34 cellular contexts compared by ENCODE assay signal in genomic region chr13:26810095-26810494, GRCh38. TPM values are rescaled to one million over a fixed set of nuclear protein-coding genes. Genes with fewer than 3 reads are reported as not detected.
"Had no signal": no experiment of that assay in that cellular context is flagged by ENCODE, and none has a peak within 500 bp of the region (broad histone marks: within the 10 kb centered on the region; RNA-seq: fewer than 3 reads in every experiment).

No MANE protein-coding gene starts in this region.

- H3K4me3 Mint-ChIP-seq: dendritic cell treated with granulocyte-macrophage colony-stimulating factor and Interleukin-4, amounts not matched to agents 40 ng/mL and 50 ng/mL, for 4 days; memory B cell; naive B cell; natural killer cell treated with Interleukin-12 subunit alpha and Interleukin-12 subunit beta and Interleukin-15 and Interleukin-18, amount 100 ng/mL, for 72 hours; neural progenitor cell; stimulated activated naive B cell treated with anti-CD40 and anti-IgM and Interleukin-4, amounts not matched to agents 10 μg/mL and 1 μg/mL and 100 μg/mL, for 72 hours; stimulated activated naive CD8-positive, alpha-beta T cell treated with anti-CD3 and anti-CD28 coated beads, Interleukin-15, Interleukin-2, amounts not matched to agents 100 ng/mL and 50 ng/mL, for 24 hours had no signal

- H3K27ac ChIP-seq: esophagus muscularis mucosa, heart right ventricle, neural progenitor cell, psoas muscle, skin epidermis, transverse colon, upper lobe of right lung, uterus had no signal

- H3K4me3 ChIP-seq: esophagus muscularis mucosa, heart right ventricle, lung, neural progenitor cell, psoas muscle, skin epidermis, transverse colon, upper lobe of right lung, uterus had no signal

- H2AFZ ChIP-seq: neural progenitor cell had no signal

- H3K9ac ChIP-seq: neural progenitor cell had no signal

- H3K36me3 ChIP-seq: esophagus muscularis mucosa, heart right ventricle, neural progenitor cell, transverse colon, upper lobe of right lung, uterus had no signal

- H3K36me3 Mint-ChIP-seq: memory B cell; naive B cell; natural killer cell treated with Interleukin-12 subunit alpha and Interleukin-12 subunit beta and Interleukin-15 and Interleukin-18, amount 100 ng/mL, for 72 hours; neural progenitor cell had no signal

- H3K4me1 ChIP-seq: esophagus muscularis mucosa, heart right ventricle, neural progenitor cell, psoas muscle, upper lobe of right lung, uterus had no signal

- H3K9me3 Mint-ChIP-seq: dendritic cell treated with granulocyte-macrophage colony-stimulating factor and Interleukin-4, amounts not matched to agents 40 ng/mL and 50 ng/mL, for 4 days; natural killer cell treated with Interleukin-12 subunit alpha and Interleukin-12 subunit beta and Interleukin-15 and Interleukin-18, amount 100 ng/mL, for 72 hours had no signal

- H3K27me3 ChIP-seq: esophagus muscularis mucosa, neural progenitor cell, upper lobe of right lung, uterus had no signal

- H3K9me3 ChIP-seq: psoas muscle, upper lobe of right lung, uterus had no signal

- H3K4me1 Mint-ChIP-seq: memory B cell; naive B cell; stimulated activated naive B cell treated with anti-CD40 and anti-IgM and Interleukin-4, amounts not matched to agents 10 μg/mL and 1 μg/mL and 100 μg/mL, for 72 hours had no signal

- FAIRE-seq: colon, endothelial cell of umbilical vein, kidney had no signal

- H3K27ac Mint-ChIP-seq: dendritic cell treated with granulocyte-macrophage colony-stimulating factor and Interleukin-4, amounts not matched to agents 40 ng/mL and 50 ng/mL, for 4 days; memory B cell; natural killer cell treated with Interleukin-12 subunit alpha and Interleukin-12 subunit beta and Interleukin-15 and Interleukin-18, amount 100 ng/mL, for 72 hours; neural progenitor cell; stimulated activated naive B cell treated with anti-CD40 and anti-IgM and Interleukin-4, amounts not matched to agents 10 μg/mL and 1 μg/mL and 100 μg/mL, for 72 hours; stimulated activated naive CD8-positive, alpha-beta T cell treated with anti-CD3 and anti-CD28 coated beads, Interleukin-15, Interleukin-2, amounts not matched to agents 100 ng/mL and 50 ng/mL, for 24 hours had no signal

- H3K4me2 ChIP-seq: neural progenitor cell had no signal

- DNase-seq: caudate nucleus; cerebellar nuclear complex; effector CD8-positive, alpha-beta T cell; foreskin melanocyte; glutamatergic neuron; heart right ventricle; hypothalamus; kidney; naive B cell; posterior cingulate gyrus; psoas muscle; right cardiac atrium; stimulated activated CD4-positive, alpha-beta T cell treated with anti-CD3 and anti-CD28 coated beads, Interleukin-15, amount 100 ng/mL, for 24 hours; stimulated activated CD4-positive, alpha-beta T cell treated with anti-CD3 and anti-CD28 coated beads, Interleukin-2, amount 100 ng/mL, for 48 hours; stimulated activated naive B cell treated with anti-CD40 and anti-IgM and Interleukin-4, amounts not matched to agents 10 μg/mL and 1 μg/mL and 100 μg/mL, for 72 hours; transverse colon; upper lobe of right lung; uterus had no signal

- ATAC-seq: heart right ventricle; natural killer cell treated with Interleukin-12 subunit alpha and Interleukin-12 subunit beta and Interleukin-15 and Interleukin-18, amount 100 ng/mL, for 72 hours; psoas muscle; right cardiac atrium; stimulated activated naive B cell treated with anti-CD40 and anti-IgM and Interleukin-4, amounts not matched to agents 10 μg/mL and 1 μg/mL and 100 μg/mL, for 72 hours; upper lobe of right lung had no signal

RNA-seq across cellular contexts. Expression of gene GPR12, which starts 49.5 kb away (rescaled TPM):
- total RNA-seq: endothelial cell of umbilical vein; epithelial cell of proximal tubule; fibroblast of lung; kidney; liver; mononuclear cell; natural killer cell treated with Interleukin-12 subunit alpha and Interleukin-12 subunit beta and Interleukin-15 and Interleukin-18, amount 100 ng/mL, for 72 hours; osteocyte; renal cortical epithelial cell; right cardiac atrium; upper lobe of right lung; uterus had no signal
- polyA plus RNA-seq: endothelial cell of umbilical vein, fibroblast of lung, liver, lung, right cardiac atrium had no signal
